1 cellular context compared by ENCODE assay signal in the genomic region with DNA sequence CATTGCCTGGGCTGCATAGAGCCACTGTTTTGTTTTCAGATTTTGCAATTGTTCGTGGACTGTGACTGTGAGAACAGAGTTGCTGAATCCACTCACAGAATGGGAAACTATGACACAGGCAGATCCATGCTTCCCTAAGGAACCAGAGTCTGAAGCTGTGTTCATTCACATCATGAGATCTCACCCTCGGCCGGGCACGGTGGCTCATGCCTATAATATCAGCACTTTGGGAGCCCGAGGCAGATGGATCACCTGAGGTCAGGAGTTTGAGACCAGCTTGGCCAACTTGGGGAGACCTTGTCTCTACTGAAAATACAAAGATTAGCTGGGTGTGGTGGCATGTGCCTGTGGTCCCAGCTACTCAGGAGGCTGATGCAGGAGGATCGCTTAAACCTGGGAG.
TF ChIP-seq lines count a peak whose summit lies in the region.

No MANE protein-coding gene starts in this region.

TF ChIP-seq in WTC11, 78 proteins besides CTCF, POLR2A, EP300 and RAD21 (continued from another document):
- TF ChIP-seq, protein P1, sequence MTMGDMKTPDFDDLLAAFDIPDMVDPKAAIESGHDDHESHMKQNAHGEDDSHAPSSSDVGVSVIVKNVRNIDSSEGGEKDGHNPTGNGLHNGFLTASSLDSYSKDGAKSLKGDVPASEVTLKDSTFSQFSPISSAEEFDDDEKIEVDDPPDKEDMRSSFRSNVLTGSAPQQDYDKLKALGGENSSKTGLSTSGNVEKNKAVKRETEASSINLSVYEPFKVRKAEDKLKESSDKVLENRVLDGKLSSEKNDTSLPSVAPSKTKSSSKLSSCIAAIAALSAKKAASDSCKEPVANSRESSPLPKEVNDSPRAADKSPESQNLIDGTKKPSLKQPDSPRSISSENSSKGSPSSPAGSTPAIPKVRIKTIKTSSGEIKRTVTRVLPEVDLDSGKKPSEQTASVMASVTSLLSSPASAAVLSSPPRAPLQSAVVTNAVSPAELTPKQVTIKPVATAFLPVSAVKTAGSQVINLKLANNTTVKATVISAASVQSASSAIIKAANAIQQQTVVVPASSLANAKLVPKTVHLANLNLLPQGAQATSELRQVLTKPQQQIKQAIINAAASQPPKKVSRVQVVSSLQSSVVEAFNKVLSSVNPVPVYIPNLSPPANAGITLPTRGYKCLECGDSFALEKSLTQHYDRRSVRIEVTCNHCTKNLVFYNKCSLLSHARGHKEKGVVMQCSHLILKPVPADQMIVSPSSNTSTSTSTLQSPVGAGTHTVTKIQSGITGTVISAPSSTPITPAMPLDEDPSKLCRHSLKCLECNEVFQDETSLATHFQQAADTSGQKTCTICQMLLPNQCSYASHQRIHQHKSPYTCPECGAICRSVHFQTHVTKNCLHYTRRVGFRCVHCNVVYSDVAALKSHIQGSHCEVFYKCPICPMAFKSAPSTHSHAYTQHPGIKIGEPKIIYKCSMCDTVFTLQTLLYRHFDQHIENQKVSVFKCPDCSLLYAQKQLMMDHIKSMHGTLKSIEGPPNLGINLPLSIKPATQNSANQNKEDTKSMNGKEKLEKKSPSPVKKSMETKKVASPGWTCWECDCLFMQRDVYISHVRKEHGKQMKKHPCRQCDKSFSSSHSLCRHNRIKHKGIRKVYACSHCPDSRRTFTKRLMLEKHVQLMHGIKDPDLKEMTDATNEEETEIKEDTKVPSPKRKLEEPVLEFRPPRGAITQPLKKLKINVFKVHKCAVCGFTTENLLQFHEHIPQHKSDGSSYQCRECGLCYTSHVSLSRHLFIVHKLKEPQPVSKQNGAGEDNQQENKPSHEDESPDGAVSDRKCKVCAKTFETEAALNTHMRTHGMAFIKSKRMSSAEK (CRISPR knock-in tag; IDR thresholded peaks at IDR 0.05; ENCODE audit: borderline replicate concordance), result no peak
- TF ChIP-seq EMX1 (CRISPR knock-in tag; IDR thresholded peaks at IDR 0.05) (no peak), ZNF396 (CRISPR knock-in tag; IDR thresholded peaks at IDR 0.05; ENCODE audit: borderline replicate concordance) (no peak), CREM (CRISPR knock-in tag; IDR thresholded peaks at IDR 0.05) (no peak), ZNF232 (CRISPR knock-in tag; IDR thresholded peaks at IDR 0.05) (no peak), ATF2 (CRISPR knock-in tag; IDR thresholded peaks at IDR 0.05; ENCODE audit: borderline replicate concordance, low read depth) (no peak), NFYB (CRISPR knock-in tag; conservative IDR thresholded peaks at IDR 0.05; ENCODE audit: low read depth) (no peak), SOX15 (CRISPR knock-in tag; IDR thresholded peaks at IDR 0.05) (no peak)
